ENCODE assay signal across 12 cellular contexts in genomic region chr3:59456852-59457485, GRCh38.
DNase-seq lines count a peak whose midpoint lies in the region; ATAC-seq and TF ChIP-seq lines count a peak whose summit lies in the region.
"Had no signal": no experiment of that assay in that cellular context is flagged by ENCODE, and none has a peak within 500 bp of the region (broad histone marks: within the 10 kb centered on the region; RNA-seq: fewer than 3 reads in every experiment).

No MANE protein-coding gene starts in this region.

- peaks cover 14% of the 10 kb centered on the region for H3K36me3 Mint-ChIP-seq in natural killer cell treated with Interleukin-12 subunit alpha and Interleukin-12 subunit beta and Interleukin-15 and Interleukin-18, amount 100 ng/mL, for 72 hours
- H3K36me3 Mint-ChIP-seq in natural killer cell (no peaks in the 10 kb centered on the region), GM23338 (ENCODE audit: low read depth) (no peaks in the 10 kb centered on the region)
- H3K36me3 Mint-ChIP-seq: WTC11 had no signal

- no peak overlapping the region for H2AFZ ChIP-seq in GM23338

- peaks cover 0 to 3% of the 10 kb centered on the region in 2 donors for H3K27me3 Mint-ChIP-seq in natural killer cell treated with Interleukin-12 subunit alpha and Interleukin-12 subunit beta and Interleukin-15 and Interleukin-18, amount 100 ng/mL, for 72 hours
- H3K27me3 Mint-ChIP-seq in natural killer cell (ENCODE audit: low read depth in 2 of 2) (no peaks in the 10 kb centered on the region), GM23338 (ENCODE audit: insufficient read depth, low read depth, poor library complexity) (no peaks in the 10 kb centered on the region)
- H3K27me3 Mint-ChIP-seq: naive thymus-derived CD4-positive, alpha-beta T cell had no signal

- intact Hi-C loops in natural killer cell (cut with micrococcal nuclease), result no loop called here

- H3K4me1 Mint-ChIP-seq in natural killer cell treated with Interleukin-12 subunit alpha and Interleukin-12 subunit beta and Interleukin-15 and Interleukin-18, amount 100 ng/mL, for 72 hours (ENCODE audit: low read depth in 2 of 2), result peaks cover 29 to 41% of the 10 kb centered on the region in 2 donors
- H3K4me1 Mint-ChIP-seq in natural killer cell, result peaks cover 29 to 35% of the 10 kb centered on the region in 2 donors
- no peaks in the 10 kb centered on the region for H3K4me1 Mint-ChIP-seq in GM23338
- H3K4me1 Mint-ChIP-seq: WTC11 had no signal

- no peaks in the 10 kb centered on the region for H3K27me3 ChIP-seq in GM23338 (ENCODE audit: insufficient read depth)

- H3K79me2 ChIP-seq in GM23338 (replicated peaks; ENCODE audit: insufficient read depth), result no peaks in the 10 kb centered on the region

- no peaks in the 10 kb centered on the region for H3K36me3 ChIP-seq in GM23338 (ENCODE audit: insufficient read depth)

- peaks cover 3% of the 10 kb centered on the region; the same call in 1 of the 2 replicates for H3K9me2 ChIP-seq in GM23338 (ENCODE audit: insufficient read depth)

- H3K4me3 Mint-ChIP-seq in natural killer cell treated with Interleukin-12 subunit alpha and Interleukin-12 subunit beta and Interleukin-15 and Interleukin-18, amount 100 ng/mL, for 72 hours, result peak overlapping the region; percentile 40
- H3K4me3 Mint-ChIP-seq in natural killer cell (no peak overlapping the region), GM23338 (no peak overlapping the region)
- H3K4me3 Mint-ChIP-seq: WTC11 had no signal

- no peak overlapping the region for H3K27ac ChIP-seq in GM23338 (ENCODE audit: low read depth)
- H3K27ac ChIP-seq: C4-2B had no signal

- no peak overlapping the region for H3K4me2 ChIP-seq in GM23338

- TF ChIP-seq CTCF in natural killer cell (IDR thresholded peaks at IDR 0.05), result no peak
- TF ChIP-seq CTCF in GM23338 (conservative IDR thresholded peaks at IDR 0.05; ENCODE audit: low read depth in 2 of 2), result no peak

- no peaks in the 10 kb centered on the region for H4K20me1 ChIP-seq in GM23338 (replicated peaks; ENCODE audit: insufficient read depth)

- no peaks in the 10 kb centered on the region for H3K4me1 ChIP-seq in GM23338 (ENCODE audit: insufficient read depth)

- in situ Hi-C loops in KBM-7 (cut with MboI; ENCODE audit: low pct_unique_long_range_greater_than_20kb, low sequenced_read_pairs), result no loop called here

- no peak for DNase-seq in natural killer cell treated with Interleukin-12 subunit alpha and Interleukin-12 subunit beta and Interleukin-15 and Interleukin-18, amount 100 ng/mL, for 72 hours (ENCODE audit: low spot score)
- no peak for DNase-seq in natural killer cell
- DNase-seq in stimulated activated naive CD8-positive, alpha-beta T cell treated with anti-CD3 and anti-CD28 coated beads, Interleukin-15, Interleukin-2, amounts not matched to agents 100 U/mL and 50 U/mL, for 24 hours, result no peak
- no peak for DNase-seq in GM23338 (ENCODE audit: low spot score)
- no peak for DNase-seq in KBM-7
- no peak for DNase-seq in NCI-H1417 (lab: John Stamatoyannopoulos, UW)
- DNase-seq: hippocampal formation had no signal

- H3F3A ChIP-seq in GM23338 (replicated peaks; ENCODE audit: low read depth), result no peaks in the 10 kb centered on the region

- peak; percentile 89 to 95 for ATAC-seq in natural killer cell treated with Interleukin-12 subunit alpha and Interleukin-12 subunit beta and Interleukin-15 and Interleukin-18, amount 100 ng/mL, for 72 hours
- ATAC-seq in natural killer cell, result no peak
- peak; percentile 91 for ATAC-seq in GM21737 (IDR thresholded peaks at IDR 0.05; ENCODE audit: unreplicated experiment)
- peak; percentile 100 for ATAC-seq in HG03432 (IDR thresholded peaks at IDR 0.05; ENCODE audit: unreplicated experiment)
- peak; percentile 80 for ATAC-seq in stimulated activated naive CD8-positive, alpha-beta T cell treated with anti-CD3 and anti-CD28 coated beads, Interleukin-15, Interleukin-2, amounts not matched to agents 100 U/mL and 50 U/mL, for 24 hours
- ATAC-seq in GM23338, result no peak
- ATAC-seq: naive thymus-derived CD4-positive, alpha-beta T cell; WTC11 had no signal

- peak overlapping the region; percentile 21 to 30 for H3K27ac Mint-ChIP-seq in natural killer cell treated with Interleukin-12 subunit alpha and Interleukin-12 subunit beta and Interleukin-15 and Interleukin-18, amount 100 ng/mL, for 72 hours
- H3K27ac Mint-ChIP-seq in natural killer cell (no peak overlapping the region), GM23338 (no peak overlapping the region)
- H3K27ac Mint-ChIP-seq: WTC11 had no signal

- H3K4me3 ChIP-seq in GM23338, result no peak overlapping the region

- H3K9me3 Mint-ChIP-seq in natural killer cell treated with Interleukin-12 subunit alpha and Interleukin-12 subunit beta and Interleukin-15 and Interleukin-18, amount 100 ng/mL, for 72 hours, result peaks cover 9% of the 10 kb centered on the region
- H3K9me3 Mint-ChIP-seq in natural killer cell (peaks cover 0 to 2% of the 10 kb centered on the region in 2 donors), GM23338 (peaks cover 8% of the 10 kb centered on the region)

TF ChIP-seq in GM23338, 12 proteins besides CTCF, POLR2A, EP300 and RAD21 (continues in another document):
- TF ChIP-seq EZH2 (IDR thresholded peaks at IDR 0.05; ENCODE audit: low read depth, unreplicated experiment) (no peak), EZH2phosphoT487 (IDR thresholded peaks at IDR 0.05; ENCODE audit: unreplicated experiment) (no peak), STAT1 (IDR thresholded peaks at IDR 0.05; ENCODE audit: unreplicated experiment) (no peak), POLR2AphosphoS5 (IDR thresholded peaks at IDR 0.05; ENCODE audit: low read depth) (no peak), ZNF331 (CRISPR knock-in tag; IDR thresholded peaks at IDR 0.05; ENCODE audit: low read depth) (no peak), JUNB (IDR thresholded peaks at IDR 0.05; ENCODE audit: unreplicated experiment) (no peak)
- TF ChIP-seq, protein P1, sequence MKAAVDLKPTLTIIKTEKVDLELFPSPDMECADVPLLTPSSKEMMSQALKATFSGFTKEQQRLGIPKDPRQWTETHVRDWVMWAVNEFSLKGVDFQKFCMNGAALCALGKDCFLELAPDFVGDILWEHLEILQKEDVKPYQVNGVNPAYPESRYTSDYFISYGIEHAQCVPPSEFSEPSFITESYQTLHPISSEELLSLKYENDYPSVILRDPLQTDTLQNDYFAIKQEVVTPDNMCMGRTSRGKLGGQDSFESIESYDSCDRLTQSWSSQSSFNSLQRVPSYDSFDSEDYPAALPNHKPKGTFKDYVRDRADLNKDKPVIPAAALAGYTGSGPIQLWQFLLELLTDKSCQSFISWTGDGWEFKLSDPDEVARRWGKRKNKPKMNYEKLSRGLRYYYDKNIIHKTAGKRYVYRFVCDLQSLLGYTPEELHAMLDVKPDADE (IDR thresholded peaks at IDR 0.05), result no peak

Comparison
In these comparisons a context has a peak if more than half of its experiments do, and no peak if none do; other contexts are left out.
1. ATAC-seq: peak in natural killer cell treated with Interleukin-12 subunit alpha and Interleukin-12 subunit beta and Interleukin-15 and Interleukin-18, amount 100 ng/mL, for 72 hours (2 of 2), GM21737 (single experiment), HG03432 (single experiment) and stimulated activated naive CD8-positive, alpha-beta T cell treated with anti-CD3 and anti-CD28 coated beads, Interleukin-15, Interleukin-2, amounts not matched to agents 100 U/mL and 50 U/mL, for 24 hours (single experiment); none in natural killer cell (0 of 3) and GM23338 (single experiment).
2. H3K27ac Mint-ChIP-seq: peak in natural killer cell treated with Interleukin-12 subunit alpha and Interleukin-12 subunit beta and Interleukin-15 and Interleukin-18, amount 100 ng/mL, for 72 hours (2 of 2); none in natural killer cell (0 of 2) and GM23338 (single experiment).